Comparison of ENCODE assay signal across 1 cellular context in genomic region chr6:30742316-30743098, GRCh38.
TF ChIP-seq lines count a peak whose summit lies in the region.

TSS of gene FLOT1 (minus strand) at chr6:30742687. CDS start at chr6:30742189, 498 bp downstream.

TF ChIP-seq in K562, 482 proteins besides CTCF, POLR2A, EP300 and RAD21 (continued from another document and continues in another):
- TF ChIP-seq DEAF1 (CRISPR knock-in tag; IDR thresholded peaks at IDR 0.05) (0 out of 2 replicates have a peak, but pooled peaks have one; percentile 4), SAFB (IDR thresholded peaks at IDR 0.05; ENCODE audit: borderline replicate concordance, low read depth, low read length) (no peak; the same call in 1 of the 2 replicates), REST (CRISPR knock-in tag; IDR thresholded peaks at IDR 0.05; ENCODE audit: low read depth) (peak; percentile 54; the same call in 1 of the 2 replicates), ZFP36 (IDR thresholded peaks at IDR 0.05; ENCODE audit: low read depth, low read length, partially characterized antibody) (no peak), SP1 (CRISPR knock-in tag; IDR thresholded peaks at IDR 0.05) (no peak; the same call in none of the 2 replicates), ZNF263 (CRISPR knock-in tag; IDR thresholded peaks at IDR 0.05; ENCODE audit: borderline replicate concordance) (no peak), LARP7 (IDR thresholded peaks at IDR 0.05) (no peak), ZNF589 (CRISPR knock-in tag; IDR thresholded peaks at IDR 0.05; ENCODE audit: low read depth) (peak; percentile 54; the same call in 1 of the 2 replicates), MEF2D (tag; conservative IDR thresholded peaks at IDR 0.05; ENCODE audit: low read depth) (peak; percentile 44; the same call in 1 of the 2 replicates), ESRRA (IDR thresholded peaks at IDR 0.05; ENCODE audit: borderline replicate concordance, low read depth) (peak; percentile 82; the same call in 1 of the 2 replicates), CEBPG (CRISPR knock-in tag; IDR thresholded peaks at IDR 0.05) (peak; percentile 74), CEBPG (tag; conservative IDR thresholded peaks at IDR 0.05 in 1 of 2, IDR thresholded peaks at IDR 0.05 in 1 of 2) (peak; percentile 93 to 94), SNIP1 (IDR thresholded peaks at IDR 0.05; ENCODE audit: low read depth) (no peak), ZHX1 (conservative IDR thresholded peaks at IDR 0.05; ENCODE audit: low read length) (no peak), JUNB (CRISPR knock-in tag; conservative IDR thresholded peaks at IDR 0.05) (no peak), RCOR1 (IDR thresholded peaks at IDR 0.05; ENCODE audit: borderline replicate concordance in 1 of 2, low read depth in 2 of 2, low read length in 2 of 2) (no peak), ZNF175 (CRISPR knock-in tag; IDR thresholded peaks at IDR 0.05; ENCODE audit: low read depth) (no peak), L3MBTL2 (IDR thresholded peaks at IDR 0.05) (no peak), FOXJ3 (CRISPR knock-in tag; IDR thresholded peaks at IDR 0.05) (no peak), TAF15 (IDR thresholded peaks at IDR 0.05; ENCODE audit: low read depth, low read length) (no peak), PHTF2 (CRISPR knock-in tag; IDR thresholded peaks at IDR 0.05) (no peak), DACH1 (IDR thresholded peaks at IDR 0.05; ENCODE audit: partially characterized antibody) (no peak), FOSL1 (tag; conservative IDR thresholded peaks at IDR 0.05) (peak; percentile 48), AFF4 (CRISPR knock-in tag; IDR thresholded peaks at IDR 0.05) (peak; percentile 60), ZNF3 (CRISPR knock-in tag; IDR thresholded peaks at IDR 0.05) (no peak), U2AF2 (optimal IDR thresholded peaks at IDR 0.05; ENCODE audit: low read depth, low read length) (no peak), SLC30A9 (CRISPR knock-in tag; IDR thresholded peaks at IDR 0.05) (no peak), HNRNPK (IDR thresholded peaks at IDR 0.05; ENCODE audit: low read depth, low read length, poor library complexity, severe bottlenecking) (peak; percentile 93), FOXP4 (CRISPR knock-in tag; IDR thresholded peaks at IDR 0.05; ENCODE audit: borderline replicate concordance) (no peak; the same call in 1 of the 2 replicates), RAD51 (IDR thresholded peaks at IDR 0.05; ENCODE audit: borderline replicate concordance, low read depth) (no peak), KHSRP (IDR thresholded peaks at IDR 0.05) (no peak), SMARCA5 (IDR thresholded peaks at IDR 0.05) (no peak), MITF (IDR thresholded peaks at IDR 0.05) (no peak), TCF15 (CRISPR knock-in tag; IDR thresholded peaks at IDR 0.05) (no peak), HBP1 (CRISPR knock-in tag; IDR thresholded peaks at IDR 0.05) (no peak; the same call in 1 of the 2 replicates), POLR3A (IDR thresholded peaks at IDR 0.05; ENCODE audit: borderline replicate concordance, extremely low read depth, insufficient read depth, insufficient read length) (no peak), HNRNPLL (IDR thresholded peaks at IDR 0.05; ENCODE audit: low read depth, low read length, poor library complexity, severe bottlenecking) (peak; percentile 43), RB1 (IDR thresholded peaks at IDR 0.05; ENCODE audit: low read depth) (peak; percentile 63), IRF1 (CRISPR knock-in tag; IDR thresholded peaks at IDR 0.05; ENCODE audit: borderline replicate concordance) (no peak), ZNF764 (CRISPR knock-in tag; IDR thresholded peaks at IDR 0.05; ENCODE audit: low read depth) (0 out of 2 replicates have a peak, but pooled peaks have one; percentile 32), ZNF133 (CRISPR knock-in tag; IDR thresholded peaks at IDR 0.05) (no peak), ZNF77 (CRISPR knock-in tag; IDR thresholded peaks at IDR 0.05) (no peak), ZNF695 (CRISPR knock-in tag; IDR thresholded peaks at IDR 0.05) (no peak), HIVEP1 (CRISPR knock-in tag; IDR thresholded peaks at IDR 0.05) (no peak), CAMTA2 (CRISPR knock-in tag; conservative IDR thresholded peaks at IDR 0.05) (no peak), EGR1 (conservative IDR thresholded peaks at IDR 0.05) (peak; percentile 99)
